ENCODE assay signal across 1 cellular context in genomic region chr2:72971036-72971435, GRCh38.
TF ChIP-seq lines count a peak whose summit lies in the region.

No MANE protein-coding gene starts in this region.

TF ChIP-seq in H1, 55 proteins besides CTCF, POLR2A, EP300 and RAD21:
- TF ChIP-seq TBP (IDR thresholded peaks at IDR 0.05; ENCODE audit: low read depth, low read length): no peak
- no peak for TF ChIP-seq MAX (IDR thresholded peaks at IDR 0.05)
- TF ChIP-seq TAF1 (IDR thresholded peaks at IDR 0.05; ENCODE audit: low read depth, low read length): no peak
- no peak for TF ChIP-seq NANOG (IDR thresholded peaks at IDR 0.05; ENCODE audit: insufficient read depth, low read depth, low read length, poor library complexity, severe bottlenecking)
- TF ChIP-seq TCF12 (IDR thresholded peaks at IDR 0.05; ENCODE audit: low read depth, low read length): no peak
- TF ChIP-seq PHF8 (conservative IDR thresholded peaks at IDR 0.05; ENCODE audit: low read depth, low read length): no peak
- TF ChIP-seq CHD2 (IDR thresholded peaks at IDR 0.05; ENCODE audit: low read length): no peak
- TF ChIP-seq NRF1 (IDR thresholded peaks at IDR 0.05; ENCODE audit: low read depth, low read length): no peak
- no peak for TF ChIP-seq HDAC6 (IDR thresholded peaks at IDR 0.05; ENCODE audit: low read depth, low read length)
- TF ChIP-seq GTF2F1 (IDR thresholded peaks at IDR 0.05; ENCODE audit: borderline replicate concordance, low read depth, low read length): no peak
- TF ChIP-seq RBBP5 (IDR thresholded peaks at IDR 0.05; ENCODE audit: borderline replicate concordance, low read depth, low read length): no peak
- no peak for TF ChIP-seq TEAD4 (IDR thresholded peaks at IDR 0.05; ENCODE audit: low read depth, low read length)
- TF ChIP-seq EZH2 (IDR thresholded peaks at IDR 0.05; ENCODE audit: low read depth, low read length, severe bottlenecking): no peak
- no peak for TF ChIP-seq CEBPB (IDR thresholded peaks at IDR 0.05; ENCODE audit: low read depth, low read length)
- TF ChIP-seq KDM1A (IDR thresholded peaks at IDR 0.05; ENCODE audit: borderline replicate concordance, low read length): no peak
- no peak for TF ChIP-seq YY1 (IDR thresholded peaks at IDR 0.05; ENCODE audit: low read depth, low read length)
- TF ChIP-seq CREB1 (IDR thresholded peaks at IDR 0.05): no peak
- no peak for TF ChIP-seq RXRA (IDR thresholded peaks at IDR 0.05; ENCODE audit: insufficient read depth, low read depth, low read length)
- no peak for TF ChIP-seq CTBP2 (IDR thresholded peaks at IDR 0.05; ENCODE audit: borderline replicate concordance, insufficient read depth, insufficient read length, low read length)
- TF ChIP-seq SAP30 (IDR thresholded peaks at IDR 0.05; ENCODE audit: insufficient read depth, insufficient replicate concordance, low read length): no peak
